1 cellular context compared by ENCODE assay signal in genomic region chr2:38653715-38654494, GRCh38.
TF ChIP-seq lines count a peak whose summit lies in the region.

No MANE protein-coding gene starts in this region.

TF ChIP-seq in HepG2, 621 proteins besides CTCF, POLR2A, EP300 and RAD21 (continued from another document and continues in another):
- TF ChIP-seq NFIB (CRISPR knock-in tag; IDR thresholded peaks at IDR 0.05; ENCODE audit: borderline replicate concordance) (no peak), SCMH1 (CRISPR knock-in tag; IDR thresholded peaks at IDR 0.05; ENCODE audit: borderline replicate concordance) (no peak), HNF1A (IDR thresholded peaks at IDR 0.05; ENCODE audit: low read depth) (no peak), HNF1A (CRISPR knock-in tag; IDR thresholded peaks at IDR 0.05; ENCODE audit: borderline replicate concordance) (no peak), ZNF296 (CRISPR knock-in tag; conservative IDR thresholded peaks at IDR 0.05) (peak; percentile 82; the same call in 1 of the 2 replicates), POLR2AphosphoS2 (IDR thresholded peaks at IDR 0.05; ENCODE audit: low read depth, low read length) (no peak), ZNF660 (CRISPR knock-in tag; IDR thresholded peaks at IDR 0.05; ENCODE audit: borderline replicate concordance, low read depth) (no peak), ZBTB37 (CRISPR knock-in tag; IDR thresholded peaks at IDR 0.05) (no peak), HIVEP1 (CRISPR knock-in tag; IDR thresholded peaks at IDR 0.05) (no peak), FOXA1 (IDR thresholded peaks at IDR 0.05) (no peak), FOXA1 (CRISPR knock-in tag; IDR thresholded peaks at IDR 0.05) (peak; percentile 38; the same call in 1 of the 2 replicates), MAX (IDR thresholded peaks at IDR 0.05) (peak; percentile 64), KIAA2018 (CRISPR knock-in tag; IDR thresholded peaks at IDR 0.05; ENCODE audit: borderline replicate concordance) (no peak), ZNF557 (CRISPR knock-in tag; IDR thresholded peaks at IDR 0.05) (no peak), ZNF20 (CRISPR knock-in tag; IDR thresholded peaks at IDR 0.05) (no peak), RFX5 (IDR thresholded peaks at IDR 0.05; ENCODE audit: low read depth, low read length) (no peak), ZNF264 (CRISPR knock-in tag; IDR thresholded peaks at IDR 0.05) (no peak), RERE (CRISPR knock-in tag; IDR thresholded peaks at IDR 0.05; ENCODE audit: low read depth) (no peak), JUN (CRISPR knock-in tag; IDR thresholded peaks at IDR 0.05) (no peak)
- TF ChIP-seq, protein P1, sequence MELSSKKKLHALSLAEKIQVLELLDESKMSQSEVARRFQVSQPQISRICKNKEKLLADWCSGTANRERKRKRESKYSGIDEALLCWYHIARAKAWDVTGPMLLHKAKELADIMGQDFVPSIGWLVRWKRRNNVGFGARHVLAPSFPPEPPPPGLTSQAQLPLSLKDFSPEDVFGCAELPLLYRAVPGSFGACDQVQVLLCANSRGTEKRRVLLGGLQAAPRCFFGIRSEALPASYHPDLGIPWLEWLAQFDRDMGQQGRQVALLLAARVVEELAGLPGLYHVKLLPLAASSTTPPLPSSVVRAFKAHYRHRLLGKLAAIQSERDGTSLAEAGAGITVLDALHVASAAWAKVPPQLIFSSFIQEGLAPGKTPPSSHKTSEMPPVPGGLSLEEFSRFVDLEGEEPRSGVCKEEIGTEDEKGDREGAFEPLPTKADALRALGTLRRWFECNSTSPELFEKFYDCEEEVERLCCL (CRISPR knock-in tag; IDR thresholded peaks at IDR 0.05; ENCODE audit: borderline replicate concordance): no peak
- TF ChIP-seq, protein P2, sequence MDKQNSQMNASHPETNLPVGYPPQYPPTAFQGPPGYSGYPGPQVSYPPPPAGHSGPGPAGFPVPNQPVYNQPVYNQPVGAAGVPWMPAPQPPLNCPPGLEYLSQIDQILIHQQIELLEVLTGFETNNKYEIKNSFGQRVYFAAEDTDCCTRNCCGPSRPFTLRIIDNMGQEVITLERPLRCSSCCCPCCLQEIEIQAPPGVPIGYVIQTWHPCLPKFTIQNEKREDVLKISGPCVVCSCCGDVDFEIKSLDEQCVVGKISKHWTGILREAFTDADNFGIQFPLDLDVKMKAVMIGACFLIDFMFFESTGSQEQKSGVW (CRISPR knock-in tag; IDR thresholded peaks at IDR 0.05; ENCODE audit: borderline replicate concordance): no peak
- TF ChIP-seq, protein P3, sequence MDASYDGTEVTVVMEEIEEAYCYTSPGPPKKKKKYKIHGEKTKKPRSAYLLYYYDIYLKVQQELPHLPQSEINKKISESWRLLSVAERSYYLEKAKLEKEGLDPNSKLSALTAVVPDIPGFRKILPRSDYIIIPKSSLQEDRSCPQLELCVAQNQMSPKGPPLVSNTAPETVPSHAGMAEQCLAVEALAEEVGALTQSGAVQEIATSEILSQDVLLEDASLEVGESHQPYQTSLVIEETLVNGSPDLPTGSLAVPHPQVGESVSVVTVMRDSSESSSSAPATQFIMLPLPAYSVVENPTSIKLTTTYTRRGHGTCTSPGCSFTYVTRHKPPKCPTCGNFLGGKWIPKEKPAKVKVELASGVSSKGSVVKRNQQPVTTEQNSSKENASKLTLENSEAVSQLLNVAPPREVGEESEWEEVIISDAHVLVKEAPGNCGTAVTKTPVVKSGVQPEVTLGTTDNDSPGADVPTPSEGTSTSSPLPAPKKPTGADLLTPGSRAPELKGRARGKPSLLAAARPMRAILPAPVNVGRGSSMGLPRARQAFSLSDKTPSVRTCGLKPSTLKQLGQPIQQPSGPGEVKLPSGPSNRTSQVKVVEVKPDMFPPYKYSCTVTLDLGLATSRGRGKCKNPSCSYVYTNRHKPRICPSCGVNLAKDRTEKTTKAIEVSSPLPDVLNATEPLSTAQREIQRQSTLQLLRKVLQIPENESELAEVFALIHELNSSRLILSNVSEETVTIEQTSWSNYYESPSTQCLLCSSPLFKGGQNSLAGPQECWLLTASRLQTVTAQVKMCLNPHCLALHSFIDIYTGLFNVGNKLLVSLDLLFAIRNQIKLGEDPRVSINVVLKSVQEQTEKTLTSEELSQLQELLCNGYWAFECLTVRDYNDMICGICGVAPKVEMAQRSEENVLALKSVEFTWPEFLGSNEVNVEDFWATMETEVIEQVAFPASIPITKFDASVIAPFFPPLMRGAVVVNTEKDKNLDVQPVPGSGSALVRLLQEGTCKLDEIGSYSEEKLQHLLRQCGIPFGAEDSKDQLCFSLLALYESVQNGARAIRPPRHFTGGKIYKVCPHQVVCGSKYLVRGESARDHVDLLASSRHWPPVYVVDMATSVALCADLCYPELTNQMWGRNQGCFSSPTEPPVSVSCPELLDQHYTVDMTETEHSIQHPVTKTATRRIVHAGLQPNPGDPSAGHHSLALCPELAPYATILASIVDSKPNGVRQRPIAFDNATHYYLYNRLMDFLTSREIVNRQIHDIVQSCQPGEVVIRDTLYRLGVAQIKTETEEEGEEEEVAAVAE (CRISPR knock-in tag; IDR thresholded peaks at IDR 0.05; ENCODE audit: borderline replicate concordance): no peak
